In genomic region chr6:25038300-25038699, GRCh38 we compare ENCODE assay signal across 29 cellular contexts.
DNase-seq lines count a peak whose midpoint lies in the region; ATAC-seq lines count a peak whose summit lies in the region.
"Had no signal": no experiment of that assay in that cellular context is flagged by ENCODE, and none has a peak within 500 bp of the region (broad histone marks: within the 10 kb centered on the region; RNA-seq: fewer than 3 reads in every experiment).

No MANE protein-coding gene starts in this region.

- no peak overlapping the region for H3K4me3 Mint-ChIP-seq in T-helper 1 cell treated with Interleukin-12 subunit alpha and Interleukin-12 subunit beta and Interleukin-4 antibody, amounts not matched to agents 30 μg/mL and 1 μg/mL, for 36 hours
- H3K4me3 Mint-ChIP-seq in effector memory CD8-positive, alpha-beta T cell, result peak overlapping the region; percentile 94 to 100
- H3K4me3 Mint-ChIP-seq: dendritic cell treated with granulocyte-macrophage colony-stimulating factor and Interleukin-4, amounts not matched to agents 40 ng/mL and 50 ng/mL, for 4 days had no signal

- DNase-seq in T-helper 1 cell, result no peak
- peak in 1 of 2 experiments; percentile 29 for DNase-seq in SJCRH30
- no peak for DNase-seq in effector memory CD8-positive, alpha-beta T cell
- no peak for DNase-seq in glomerular visceral epithelial cell (ENCODE audit: extremely low spot score)
- DNase-seq in OCI-M2 (lab: John Stamatoyannopoulos, UW; ENCODE audit: unreplicated experiment), result no peak
- DNase-seq in epidermal melanocyte (ENCODE audit: insufficient read length, low spot score), result no peak
- DNase-seq: activated CD4-positive, CD25-positive, alpha-beta regulatory T cell treated with anti-CD3 and anti-CD28 coated beads, Interleukin-2, amount 50 U/mL, for 72 hours; BE2C; DMS 273 treated with DMSO at 0.1 percent for 48 hours; foreskin fibroblast; IMR-90; kidney; mammary epithelial cell; naive B cell; NCI-H1694 treated with DMSO at 0.1 percent for 48 hours; NCI-H2227 treated with DMSO at 0.1 percent for 48 hours; NCI-H82; stomach; trophoblast cell had no signal

- no peak overlapping the region; a peak in 1 of 22 replicates for H3K9ac ChIP-seq in BLaER1 treated with 17β-estradiol and CSF1 and Interleukin-3, amounts not matched to agents 10 nM and 100 nM
- H3K9ac ChIP-seq: parathyroid adenoma had no signal

- H3K4me3 ChIP-seq in BLaER1 treated with 17β-estradiol and CSF1 and Interleukin-3, amounts not matched to agents 10 nM and 100 nM, result no peak overlapping the region
- no peak overlapping the region for H3K4me3 ChIP-seq in SJCRH30
- H3K4me3 ChIP-seq: HAP-1, hepatocyte, SJSA1, stomach had no signal

- H3K36me3 Mint-ChIP-seq in T-helper 1 cell treated with Interleukin-12 subunit alpha and Interleukin-12 subunit beta and Interleukin-4 antibody, amounts not matched to agents 30 μg/mL and 1 μg/mL, for 36 hours (ENCODE audit: low read depth), result peaks cover 12% of the 10 kb centered on the region
- H3K36me3 Mint-ChIP-seq in effector memory CD8-positive, alpha-beta T cell (ENCODE audit: insufficient read depth), result peaks cover 28% of the 10 kb centered on the region
- H3K36me3 Mint-ChIP-seq: naive B cell had no signal

- peaks cover 0 to 6% (median 4%) of the 10 kb centered on the region in 11 experiments; a peak in 9 of 22 replicates for H3K9me3 ChIP-seq in BLaER1 treated with 17β-estradiol and CSF1 and Interleukin-3, amounts not matched to agents 10 nM and 100 nM (replicated peaks in 1 of 11)
- no peaks in the 10 kb centered on the region for H3K9me3 ChIP-seq in SJCRH30 (replicated peaks)
- H3K9me3 ChIP-seq: BE2C, HAP-1, SJSA1, stomach had no signal

- no peaks in the 10 kb centered on the region for H3K36me3 ChIP-seq in BLaER1 treated with 17β-estradiol and CSF1 and Interleukin-3, amounts not matched to agents 10 nM and 100 nM
- H3K36me3 ChIP-seq in SJCRH30, result no peaks in the 10 kb centered on the region
- H3K36me3 ChIP-seq: BE2C, HAP-1, SJSA1, stomach had no signal

- H3K4me2 ChIP-seq in BLaER1 treated with 17β-estradiol and CSF1 and Interleukin-3, amounts not matched to agents 10 nM and 100 nM, result peak overlapping the region in 6 of 11 experiments; percentile 53 to 94 (median 80); a peak in 9 of 22 replicates
- H3K4me2 ChIP-seq: hepatocyte had no signal

- peak overlapping the region in 3 of 11 experiments; percentile 9 to 44 (median 9); a peak in 3 of 22 replicates for H3K27ac ChIP-seq in BLaER1 treated with 17β-estradiol and CSF1 and Interleukin-3, amounts not matched to agents 10 nM and 100 nM
- peak overlapping the region; percentile 55 for H3K27ac ChIP-seq in SJCRH30
- H3K27ac ChIP-seq: 22Rv1, epithelial cell of prostate, hepatocyte, parathyroid adenoma, SJSA1, stomach had no signal

- H4K20me1 ChIP-seq in BLaER1 treated with 17β-estradiol and CSF1 and Interleukin-3, amounts not matched to agents 10 nM and 100 nM, result no peaks in the 10 kb centered on the region

- ATAC-seq in effector memory CD8-positive, alpha-beta T cell (replicated peaks), result no peak
- ATAC-seq: Panc1 had no signal

- H3K4me1 ChIP-seq in BLaER1 treated with 17β-estradiol and CSF1 and Interleukin-3, amounts not matched to agents 10 nM and 100 nM, result peaks cover 75 to 90% (median 86%) of the 10 kb centered on the region in 10 experiments
- H3K4me1 ChIP-seq in SJCRH30, result no peaks in the 10 kb centered on the region
- H3K4me1 ChIP-seq: BE2C, HAP-1, parathyroid adenoma had no signal

- H3K4me1 Mint-ChIP-seq in T-helper 1 cell treated with Interleukin-12 subunit alpha and Interleukin-12 subunit beta and Interleukin-4 antibody, amounts not matched to agents 30 μg/mL and 1 μg/mL, for 36 hours (ENCODE audit: low read depth), result peaks cover 72% of the 10 kb centered on the region
- H3K4me1 Mint-ChIP-seq in effector memory CD8-positive, alpha-beta T cell (ENCODE audit: low read depth in 2 of 2), result peaks cover 60 to 78% of the 10 kb centered on the region in 2 donors

- H3K27me3 Mint-ChIP-seq in T-helper 1 cell treated with Interleukin-12 subunit alpha and Interleukin-12 subunit beta and Interleukin-4 antibody, amounts not matched to agents 30 μg/mL and 1 μg/mL, for 36 hours (ENCODE audit: low read depth), result no peaks in the 10 kb centered on the region
- H3K27me3 Mint-ChIP-seq in effector memory CD8-positive, alpha-beta T cell, result no peaks in the 10 kb centered on the region
- H3K27me3 Mint-ChIP-seq: naive B cell had no signal

- H3K9me3 Mint-ChIP-seq in T-helper 1 cell treated with Interleukin-12 subunit alpha and Interleukin-12 subunit beta and Interleukin-4 antibody, amounts not matched to agents 30 μg/mL and 1 μg/mL, for 36 hours, result no peaks in the 10 kb centered on the region
- H3K9me3 Mint-ChIP-seq in effector memory CD8-positive, alpha-beta T cell, result no peaks in the 10 kb centered on the region
- H3K9me3 Mint-ChIP-seq: dendritic cell treated with granulocyte-macrophage colony-stimulating factor and Interleukin-4, amounts not matched to agents 40 ng/mL and 50 ng/mL, for 4 days; naive B cell had no signal

- H3K27me3 ChIP-seq in BLaER1 treated with 17β-estradiol and CSF1 and Interleukin-3, amounts not matched to agents 10 nM and 100 nM, result no peaks in the 10 kb centered on the region
- H3K27me3 ChIP-seq in SJCRH30, result no peaks in the 10 kb centered on the region
- H3K27me3 ChIP-seq: BE2C, hepatocyte, SJSA1, stomach had no signal

- H3K27ac Mint-ChIP-seq in T-helper 1 cell treated with Interleukin-12 subunit alpha and Interleukin-12 subunit beta and Interleukin-4 antibody, amounts not matched to agents 30 μg/mL and 1 μg/mL, for 36 hours, result peak overlapping the region; percentile 78
- H3K27ac Mint-ChIP-seq in effector memory CD8-positive, alpha-beta T cell, result peak overlapping the region; percentile 95 to 99
- H3K27ac Mint-ChIP-seq: dendritic cell treated with granulocyte-macrophage colony-stimulating factor and Interleukin-4, amounts not matched to agents 40 ng/mL and 50 ng/mL, for 4 days had no signal
